In genomic region chr7:135355377-135356048, GRCh38 we compare ENCODE assay signal across 19 cellular contexts.
"Had no signal": no experiment of that assay in that cellular context is flagged by ENCODE, and none has a peak within 500 bp of the region (broad histone marks: within the 10 kb centered on the region; RNA-seq: fewer than 3 reads in every experiment).

No MANE protein-coding gene starts in this region.

- H3K9me3 ChIP-seq: heart right ventricle, spleen, testis had no signal

- DNase-seq: activated CD4-positive, alpha-beta T cell treated with anti-CD3 and anti-CD28 coated beads, Interleukin-2, amount 50 U/mL, for 4 hours; activated CD8-positive, alpha-beta memory T cell treated with anti-CD3 and anti-CD28 coated beads for 24 hours; activated CD8-positive, alpha-beta memory T cell treated with anti-CD3 and anti-CD28 coated beads, Interleukin-2, amount 50 U/mL, for 4 hours; activated effector memory CD4-positive, alpha-beta T cell treated with Interleukin-2 at 50 U/mL for 16 hours; activated naive CD4-positive, alpha-beta T cell treated with anti-CD3 and anti-CD28 coated beads for 36 hours; activated T-cell treated with anti-CD3 and anti-CD28 coated beads, Interleukin-2, amount 50 U/mL, for 4 hours; cortex of kidney; endodermal cell; heart right ventricle; immature natural killer cell; left ventricle myocardium superior; retina; spleen; stimulated activated CD4-positive, alpha-beta T cell treated with anti-CD3 and anti-CD28 coated beads, Interleukin-4, amount 100 ng/mL, for 1 hour; stimulated activated naive CD4-positive, alpha-beta T cell; T-helper 9 cell; testis had no signal

- H3K27ac ChIP-seq: cardiac muscle cell, epithelial cell of prostate, heart right ventricle, spleen, testis had no signal

- H3K4me3 ChIP-seq: cardiac muscle cell, heart right ventricle, spleen, testis had no signal

- H3K36me3 ChIP-seq: cardiac muscle cell, heart right ventricle, spleen had no signal

- H3K4me1 ChIP-seq: spleen, testis had no signal

- H3K27me3 ChIP-seq: cardiac muscle cell, heart right ventricle, spleen, testis had no signal
